37 cellular contexts compared by ENCODE assay signal in genomic region chr17:43706235-43706634, GRCh38. TPM values are rescaled to one million over a fixed set of nuclear protein-coding genes. Genes with fewer than 3 reads are reported as not detected.
"Had no signal": no experiment of that assay in that cellular context is flagged by ENCODE, and none has a peak within 500 bp of the region (broad histone marks: within the 10 kb centered on the region; RNA-seq: fewer than 3 reads in every experiment).

No MANE protein-coding gene starts in this region.

- H3K27me3 ChIP-seq: MG63 had no signal

- DNase-seq: Karpas-422, Kasumi-1, MG63, MM.1S, MV-4-11, NCI-H1048, NCI-H1092, NCI-H1092 treated with DMSO at 0.1 percent for 48 hours, NCI-H1105, NCI-H1417, NCI-H1417 treated with DMSO at 0.1 percent for 48 hours, NCI-H1436, NCI-H1436 treated with DMSO at 0.1 percent for 48 hours, NCI-H146, NCI-H1694, NCI-H1694 treated with DMSO at 0.1 percent for 48 hours, NCI-H187, NCI-H187 treated with DMSO at 0.1 percent for 48 hours, NCI-H1930, NCI-H2029, NCI-H2029 treated with DMSO at 0.1 percent for 48 hours, NCI-H2081 treated with DMSO at 0.1 percent for 48 hours, NCI-H2107, NCI-H2171, NCI-H2171 treated with DMSO at 0.1 percent for 48 hours, NCI-H2227 treated with DMSO at 0.1 percent for 48 hours, NCI-H226, NCI-H345, NCI-H446, NCI-H446 treated with DMSO at 0.1 percent for 48 hours, NCI-H510A, NCI-H510A treated with DMSO at 0.1 percent for 48 hours, NCI-H524 treated with DMSO at 0.1 percent for 48 hours had no signal

- H3K36me3 ChIP-seq: MG63 had no signal

- H3K4me3 ChIP-seq: MG63 had no signal

RNA-seq across cellular contexts. Expression of gene MEOX1, which starts 44.5 kb away (rescaled TPM):
- total RNA-seq: LHCN-M2, M059J, MCF 10A, NCI-H460 had no signal

RNA-seq across cellular contexts. Expression of gene SOST, which starts 52.4 kb away (rescaled TPM):
- total RNA-seq: LHCN-M2, M059J, MCF 10A, NCI-H460 had no signal
